Comparison of ENCODE assay signal across 8 cellular contexts in genomic region chr11:128715691-128716153, GRCh38. TPM values are rescaled to one million over a fixed set of nuclear protein-coding genes. Genes with fewer than 3 reads are reported as not detected.
DNase-seq lines count a peak whose midpoint lies in the region; ATAC-seq, FAIRE-seq and TF ChIP-seq lines count a peak whose summit lies in the region.

No MANE protein-coding gene starts in this region.

- H3K4me1 ChIP-seq in astrocyte (ENCODE audit: insufficient read depth, low read length) = peaks cover 57% of the 10 kb centered on the region

- intact Hi-C loops in Right ventricle myocardium inferior (cut with DNase I) = no loop called here
- intact Hi-C loops in cardiac septum (cut with DNase I) = no loop called here

- H3K27ac ChIP-seq in astrocyte (ENCODE audit: low read depth, low read length) = peak overlapping the region; percentile 81

- TF ChIP-seq CTCF in astrocyte (IDR thresholded peaks at IDR 0.05; ENCODE audit: insufficient read depth, low read depth, low read length) = no peak
- no peak for TF ChIP-seq CTCF in progenitor cell of endocrine pancreas (IDR thresholded peaks at IDR 0.05; ENCODE audit: unreplicated experiment)

- no peak overlapping the region for H2AFZ ChIP-seq in astrocyte (ENCODE audit: low read depth, low read length)

- H3K36me3 ChIP-seq in astrocyte (ENCODE audit: insufficient read depth, low read length) = no peaks in the 10 kb centered on the region

- FAIRE-seq in astrocyte (lab: Jason Lieb, UNC) = peak; percentile 43

- peaks cover 48% of the 10 kb centered on the region for H3K79me2 ChIP-seq in astrocyte (ENCODE audit: insufficient read depth, low read length)

- peak overlapping the region; percentile 75 for H3K9ac ChIP-seq in astrocyte (ENCODE audit: low read length)

- peak overlapping the region; percentile 32 for H3K4me3 ChIP-seq in astrocyte (ENCODE audit: insufficient read depth, low read depth, low read length)

- peak overlapping the region; percentile 79 for H3K4me2 ChIP-seq in astrocyte (ENCODE audit: low read length)

- H3K9me3 ChIP-seq in astrocyte (ENCODE audit: insufficient read depth, low read depth, low read length) = no peaks in the 10 kb centered on the region

- H3K27me3 ChIP-seq in astrocyte (ENCODE audit: insufficient read depth, low read length) = no peaks in the 10 kb centered on the region

- no peaks in the 10 kb centered on the region for H4K20me1 ChIP-seq in astrocyte (ENCODE audit: insufficient read depth, low read length)

- peak; percentile 30 for ATAC-seq in Right ventricle myocardium inferior
- ATAC-seq in memory B cell (ENCODE audit: low read depth) = no peak
- ATAC-seq in GM21360 (IDR thresholded peaks at IDR 0.05; ENCODE audit: unreplicated experiment) = no peak

- H3K27ac Mint-ChIP-seq in astrocyte (ENCODE audit: unreplicated experiment) (peak overlapping the region; percentile 95), memory B cell (peak overlapping the region; percentile 95), progenitor cell of endocrine pancreas (no peak overlapping the region)

- no peak for DNase-seq in Right ventricle myocardium inferior (ENCODE audit: missing footprints)
- no peak for DNase-seq in cardiac septum (ENCODE audit: low spot score)
- peak; percentile 94 for DNase-seq in astrocyte (ENCODE audit: low read depth)
- DNase-seq in memory B cell (ENCODE audit: low spot score in 2 of 2) = no peak
- DNase-seq in LoVo (ENCODE audit: low spot score) = no peak
- no peak for DNase-seq in progenitor cell of endocrine pancreas (ENCODE audit: low spot score, unreplicated experiment)
- no peak for DNase-seq in NCI-H1436 treated with DMSO at 0.1 percent for 48 hours (lab: John Stamatoyannopoulos, UW)

- H3K4me1 Mint-ChIP-seq in astrocyte (ENCODE audit: low read depth, unreplicated experiment) (peaks cover 56% of the 10 kb centered on the region), memory B cell (peaks cover 78% of the 10 kb centered on the region), progenitor cell of endocrine pancreas (ENCODE audit: low read depth) (peaks cover 24% of the 10 kb centered on the region)

- H3K4me3 Mint-ChIP-seq in astrocyte (ENCODE audit: unreplicated experiment) = peak overlapping the region; percentile 62
- H3K4me3 Mint-ChIP-seq in memory B cell = peak overlapping the region; percentile 55
- H3K4me3 Mint-ChIP-seq in progenitor cell of endocrine pancreas (ENCODE audit: low read depth) = no peak overlapping the region

- H3K9me3 Mint-ChIP-seq in astrocyte (ENCODE audit: unreplicated experiment) (no peaks in the 10 kb centered on the region), memory B cell (no peaks in the 10 kb centered on the region), progenitor cell of endocrine pancreas (ENCODE audit: low read depth) (no peaks in the 10 kb centered on the region)

- H3K36me3 Mint-ChIP-seq in astrocyte (ENCODE audit: low read depth, unreplicated experiment) (peaks cover 3% of the 10 kb centered on the region), memory B cell (peaks cover 2% of the 10 kb centered on the region), progenitor cell of endocrine pancreas (ENCODE audit: insufficient read depth) (no peaks in the 10 kb centered on the region)

- H3K27me3 Mint-ChIP-seq in astrocyte (ENCODE audit: low read depth, unreplicated experiment) = no peaks in the 10 kb centered on the region
- H3K27me3 Mint-ChIP-seq in memory B cell = no peaks in the 10 kb centered on the region
- H3K27me3 Mint-ChIP-seq in progenitor cell of endocrine pancreas = peaks cover 21% of the 10 kb centered on the region

RNA-seq across cellular contexts. Expression of gene FLI1, which starts 21.9 kb away (rescaled TPM):
- 18.3 TPM for total RNA-seq in Right ventricle myocardium inferior
- total RNA-seq in cardiac septum = 18.9 TPM
- total RNA-seq in astrocyte = 15.0 and 15.6 TPM in 2 replicates
- total RNA-seq in progenitor cell of endocrine pancreas = 0.22 TPM in 1 of 2 replicates, not detected in the other

Comparison
In these comparisons a context has a peak if more than half of its experiments do, and no peak if none do; other contexts are left out.
1. RNA of gene FLI1, which starts 21.9 kb away (total RNA-seq): 18.9 TPM in cardiac septum (single experiment), 18.3 TPM in Right ventricle myocardium inferior (single experiment) and 15.0 to 15.6 TPM in astrocyte; 0.22 TPM in progenitor cell of endocrine pancreas; every median in the first group is over 10 times any median in the second.